Comparison of ENCODE assay signal across 27 cellular contexts in genomic region chr2:46041434-46041833, GRCh38.
A peak's percentile ranks its signal among the peaks of the same experiment; 100 is the strongest.
DNase-seq lines count a peak whose midpoint lies in the region; ATAC-seq and TF ChIP-seq lines count a peak whose summit lies in the region.
"Had no signal": no experiment of that assay in that cellular context is flagged by ENCODE, and none has a peak within 500 bp of the region (broad histone marks: within the 10 kb centered on the region; RNA-seq: fewer than 3 reads in every experiment).

No MANE protein-coding gene starts in this region.

- H3K9me2 ChIP-seq in SK-N-SH, result no peaks in the 10 kb centered on the region

- no peak overlapping the region for H3K4me2 ChIP-seq in SK-N-SH

- no peak overlapping the region for H3K9ac ChIP-seq in SK-N-SH

- no peak for TF ChIP-seq RAD21 in SK-N-SH (IDR thresholded peaks at IDR 0.05; ENCODE audit: low read length)

- H2AFZ ChIP-seq in SK-N-SH (ENCODE audit: low read depth), result no peak overlapping the region

- H3F3A ChIP-seq in SK-N-SH (replicated peaks; ENCODE audit: insufficient read depth), result no peaks in the 10 kb centered on the region

- H3K9me3 ChIP-seq in SK-N-SH (no peaks in the 10 kb centered on the region), transverse colon (no peaks in the 10 kb centered on the region)
- H3K9me3 ChIP-seq: esophagus squamous epithelium had no signal

- no peak for TF ChIP-seq CTCF in SK-N-SH (IDR thresholded peaks at IDR 0.05)
- TF ChIP-seq CTCF in LNCaP clone FGC (IDR thresholded peaks at IDR 0.05; ENCODE audit: control insufficient read depth, extremely low read depth, insufficient read depth), result no peak
- no peak for TF ChIP-seq CTCF in fibroblast of the aortic adventitia (IDR thresholded peaks at IDR 0.05; ENCODE audit: insufficient read depth, low read length)
- TF ChIP-seq CTCF in transverse colon (IDR thresholded peaks at IDR 0.05), result no peak
- TF ChIP-seq CTCF in GM13977 (IDR thresholded peaks at IDR 0.05; ENCODE audit: extremely low read depth, insufficient read depth, missing control alignments), result no peak

- TF ChIP-seq POLR2A in transverse colon (IDR thresholded peaks at IDR 0.05), result no peak

- H3K4me3 ChIP-seq in SK-N-SH (ENCODE audit: low read depth in 2 of 2, low read length in 1 of 2) (no peak overlapping the region), LNCaP clone FGC (ENCODE audit: low read depth, low read length) (peak overlapping the region; percentile 19; the same call in 1 of the 2 replicates), fibroblast of the aortic adventitia (ENCODE audit: low read depth, low read length) (no peak overlapping the region), transverse colon (no peak overlapping the region)
- H3K4me3 ChIP-seq: esophagus squamous epithelium, K562 had no signal

- H3K27me3 ChIP-seq in SK-N-SH (ENCODE audit: insufficient read depth), result no peaks in the 10 kb centered on the region
- H3K27me3 ChIP-seq in transverse colon, result no peaks in the 10 kb centered on the region
- H3K27me3 ChIP-seq: esophagus squamous epithelium had no signal

- DNase-seq in SK-N-SH (no peak), LNCaP clone FGC (ENCODE audit: low read depth) (peak; percentile 79), fibroblast of the aortic adventitia (ENCODE audit: low read depth) (peak; percentile 22), transverse colon (no peak), SK-N-DZ (ENCODE audit: low spot score) (no peak), GM13977 (ENCODE audit: low spot score) (no peak), Right ventricle myocardium superior (no peak)
- DNase-seq: activated CD4-positive, alpha-beta T cell treated with anti-CD3 and anti-CD28 coated beads, Interleukin-2, amount 50 U/mL, for 4 hours; activated CD8-positive, alpha-beta memory T cell treated with anti-CD3 and anti-CD28 coated beads, Interleukin-2, amount 50 U/mL, for 4 hours; anterior cingulate cortex; CD8-positive, alpha-beta memory T cell; DMS53; esophagus squamous epithelium; GDM1; HCEC 1CT; midbrain; naive thymus-derived CD8-positive, alpha-beta T cell; NCI-H1105 treated with DMSO at 0.1 percent for 48 hours; NCI-H1930; NCI-H524 treated with DMSO at 0.1 percent for 48 hours; NK-92 treated with Interleukin-12 subunit alpha and Interleukin-12 subunit beta, amount 100 ng/mL, for 24 hours; SHP77 treated with DMSO at 0.1 percent for 48 hours; substantia nigra; T-helper 1 cell had no signal

- WGBS in SK-N-SH (ENCODE audit: low lambda C conversion rate), result 62% methylated on average over 2 of the region's 2 CpGs
- 66% methylated on average over 2 of the region's 2 CpGs for WGBS in transverse colon (ENCODE audit: low coverage in 1 of 2), 2 donors

- H4K20me1 ChIP-seq in SK-N-SH (ENCODE audit: insufficient read depth), result no peaks in the 10 kb centered on the region

- ATAC-seq in SK-N-SH treated with all-trans-retinoic acid at 6 μM for 48 hours, result peak; percentile 77
- ATAC-seq in Right ventricle myocardium superior (ENCODE audit: poor library complexity), result no peak
- ATAC-seq: activated naive CD4-positive, alpha-beta T cell treated with anti-CD3 and anti-CD28 coated beads, Interleukin-2, amount 50 U/mL, for 72 hours; K562; naive thymus-derived CD8-positive, alpha-beta T cell had no signal

- intact Hi-C loops in transverse colon (cut with DNase I; ENCODE audit: low total_unique reads) (no loop called here), Right ventricle myocardium superior (cut with DNase I) (no loop called here)

- no peaks in the 10 kb centered on the region for H3K79me2 ChIP-seq in SK-N-SH (ENCODE audit: insufficient read depth)

- H3K27ac ChIP-seq in SK-N-SH (ENCODE audit: low read depth in 2 of 2, low read length in 1 of 2), result no peak overlapping the region
- peak overlapping the region in 3 of 4 donors; percentile 8 to 39 (median 25) for H3K27ac ChIP-seq in transverse colon
- H3K27ac ChIP-seq: esophagus squamous epithelium had no signal

- H3K36me3 ChIP-seq in SK-N-SH (replicated peaks in 1 of 2; ENCODE audit: control insufficient read depth in 1 of 2, insufficient read depth in 2 of 2, low read length in 1 of 2), result no peaks in the 10 kb centered on the region
- H3K36me3 ChIP-seq in transverse colon, result no peaks in the 10 kb centered on the region
- H3K36me3 ChIP-seq: esophagus squamous epithelium had no signal

- TF ChIP-seq EP300 in SK-N-SH (IDR thresholded peaks at IDR 0.05; ENCODE audit: borderline replicate concordance in 1 of 2, low read depth in 1 of 2, low read length in 1 of 2) (no peak), transverse colon (IDR thresholded peaks at IDR 0.05; ENCODE audit: low read depth) (no peak)

- POLR2A ChIA-PET in SK-N-SH (lab: Yijun Ruan, JAX), result no interaction called here

- peaks cover 0 to 16% of the 10 kb centered on the region in 2 experiments; a peak in 1 of 4 replicates for H3K4me1 ChIP-seq in SK-N-SH (ENCODE audit: control insufficient read depth in 1 of 2, insufficient read depth in 2 of 2, low read depth in 1 of 2, low read length in 1 of 2)
- peaks cover 15 to 54% (median 24%) of the 10 kb centered on the region in 4 donors for H3K4me1 ChIP-seq in transverse colon

- CTCF ChIA-PET in SK-N-SH (lab: Yijun Ruan, JAX), result interaction anchor here (1.0 to 2.4 kb wide), 5 partner anchors 11 to 293 kb away, joined by 3 to 8 read pairs (median 7); no protein-coding TSS in a partner anchor

- in situ Hi-C loops in transverse colon (cut with MboI; ENCODE audit: low pct_ligation_motif_present in 1 of 4, low pct_unique_long_range_greater_than_20kb in 1 of 4, low sequenced_read_pairs in 3 of 4) (loop anchor here in 1 of 4 donors (25.0 kb wide), 1 partner anchor 596 kb away; no protein-coding TSS in a partner anchor), GM13977 (cut with MboI; ENCODE audit: low pct_unique_long_range_greater_than_20kb, low sequenced_read_pairs, unreplicated experiment) (loop anchor here (25.0 kb wide), 1 partner anchor 321 kb away; no protein-coding TSS in a partner anchor)

TF ChIP-seq in SK-N-SH treated with all-trans-retinoic acid at 6 μM for 48 hours, 23 proteins besides CTCF, POLR2A, EP300 and RAD21:
- no peak for TF ChIP-seq OSR1 (CRISPR knock-in tag; IDR thresholded peaks at IDR 0.05)
- no peak for TF ChIP-seq ZFP30 (CRISPR knock-in tag; IDR thresholded peaks at IDR 0.05)
- no peak for TF ChIP-seq TSHZ2 (CRISPR knock-in tag; IDR thresholded peaks at IDR 0.05)
- TF ChIP-seq TOX (CRISPR knock-in tag; IDR thresholded peaks at IDR 0.05; ENCODE audit: borderline replicate concordance), result no peak
- no peak for TF ChIP-seq ZNF8 (CRISPR knock-in tag; IDR thresholded peaks at IDR 0.05)
- peak; percentile 57 for TF ChIP-seq ISL1 (CRISPR knock-in tag; IDR thresholded peaks at IDR 0.05)

TF ChIP-seq in SK-N-SH, 30 proteins besides CTCF, POLR2A, EP300 and RAD21:
- TF ChIP-seq FOSL2 (IDR thresholded peaks at IDR 0.05; ENCODE audit: borderline replicate concordance, low read depth), result no peak
- no peak for TF ChIP-seq MEF2A (IDR thresholded peaks at IDR 0.05; ENCODE audit: borderline replicate concordance, low read depth)
- no peak for TF ChIP-seq REST (IDR thresholded peaks at IDR 0.05; ENCODE audit: low read depth, low read length)
- TF ChIP-seq FOXM1 (IDR thresholded peaks at IDR 0.05; ENCODE audit: low read depth), result no peak
- no peak for TF ChIP-seq ELF1 (IDR thresholded peaks at IDR 0.05)

Comparison
In these comparisons a context has a peak if more than half of its experiments do, and no peak if none do; other contexts are left out.
1. DNase-seq: peak in LNCaP clone FGC (single experiment) and fibroblast of the aortic adventitia (single experiment); none in SK-N-SH (single experiment), transverse colon (single experiment), SK-N-DZ (single experiment), GM13977 (single experiment) and Right ventricle myocardium superior (single experiment).
2. H3K27ac ChIP-seq: peak in transverse colon (3 of 4); none in SK-N-SH (0 of 2).